32 cellular contexts compared by ENCODE assay signal in genomic region chr1:150288822-150289221, GRCh38. TPM values are rescaled to one million over a fixed set of nuclear protein-coding genes. Genes with fewer than 3 reads are reported as not detected.
"Had no signal": no experiment of that assay in that cellular context is flagged by ENCODE, and none has a peak within 500 bp of the region (broad histone marks: within the 10 kb centered on the region; RNA-seq: fewer than 3 reads in every experiment).

No MANE protein-coding gene starts in this region.

- H3K9ac ChIP-seq: neural progenitor cell, parathyroid adenoma had no signal

- DNase-seq: hippocampal formation; immature natural killer cell; kidney; left ventricle myocardium inferior; mesendoderm; naive B cell; natural killer cell; nephron progenitor cell; occipital lobe; psoas muscle; right lobe of liver; stimulated activated CD4-positive, alpha-beta T cell treated with anti-CD3 and anti-CD28 coated beads, Interleukin-1b, Interleukin-23, amount 100 ng/mL, for 48 hours; stimulated activated CD4-positive, alpha-beta T cell treated with anti-CD3 and anti-CD28 coated beads, Interleukin-2, amount 100 ng/mL, for 48 hours; stimulated activated CD4-positive, alpha-beta T cell treated with anti-CD3 and anti-CD28 coated beads, Interleukin-4, amount 100 ng/mL, for 4 hours; stimulated activated CD8-positive, alpha-beta memory T cell treated with anti-CD3 and anti-CD28 coated beads, Interleukin-4, amount 100 ng/mL, for 48 hours; stimulated activated naive CD4-positive, alpha-beta T cell treated with Interleukin-2 at 50 U/mL for 16 hours; stimulated activated naive CD8-positive, alpha-beta T cell treated with anti-CD3 and anti-CD28 coated beads, Interleukin-15, amount 100 ng/mL, for 72 hours; substantia nigra; uterus had no signal

- H3K9me3 ChIP-seq: left ventricle myocardium inferior, neutrophil, psoas muscle, right atrium auricular region, right lobe of liver, tibial nerve, uterus had no signal

- H3K27ac ChIP-seq: left ventricle myocardium inferior, neural progenitor cell, neutrophil, parathyroid adenoma, psoas muscle, right atrium auricular region, right lobe of liver, tibial nerve, uterus had no signal

- H3K4me3 ChIP-seq: left ventricle myocardium inferior, lung, neural progenitor cell, psoas muscle, right atrium auricular region, right lobe of liver, smooth muscle cell, tibial nerve, uterus had no signal

- ATAC-seq: natural killer cell; psoas muscle; right lobe of liver; stimulated activated memory B cell treated with anti-CD40 and anti-IgM and Interleukin-4, amounts not matched to agents 10 μg/mL and 1 μg/mL and 100 μg/mL, for 72 hours; stimulated activated naive CD8-positive, alpha-beta T cell treated with anti-CD3 and anti-CD28 coated beads, Interleukin-15, amount 100 ng/mL, for 72 hours had no signal

- H3K4me1 ChIP-seq: neural progenitor cell, parathyroid adenoma, right lobe of liver had no signal

- H3K27me3 ChIP-seq: right atrium auricular region, right lobe of liver, tibial nerve, uterus had no signal

- H2AFZ ChIP-seq: neural progenitor cell, parathyroid adenoma had no signal

- FAIRE-seq: islet of Langerhans, kidney had no signal

- H3K36me3 ChIP-seq: neural progenitor cell, neutrophil, uterus had no signal

- H3K4me2 ChIP-seq: neural progenitor cell, smooth muscle cell had no signal

- H3K79me2 ChIP-seq: parathyroid adenoma had no signal

RNA-seq across cellular contexts. Expression of gene CIART, which starts 6.5 kb away (rescaled TPM):
- polyA plus RNA-seq: immature natural killer cell had no signal

RNA-seq across cellular contexts. Expression of gene CA14, which starts 31.2 kb away (rescaled TPM):
- total RNA-seq: mononuclear cell, natural killer cell, osteocyte, posterior vena cava, renal cortical epithelial cell, smooth muscle cell had no signal
